15 cellular contexts compared by ENCODE assay signal in genomic region chr16:49811630-49812334, GRCh38. TPM values are rescaled to one million over a fixed set of nuclear protein-coding genes. Genes with fewer than 3 reads are reported as not detected.
DNase-seq lines count a peak whose midpoint lies in the region; ATAC-seq lines count a peak whose summit lies in the region.
"Had no signal": no experiment of that assay in that cellular context is flagged by ENCODE, and none has a peak within 500 bp of the region (broad histone marks: within the 10 kb centered on the region; RNA-seq: fewer than 3 reads in every experiment).

No MANE protein-coding gene starts in this region.

- DNase-seq in NCI-H446 treated with DMSO at 0.1 percent for 48 hours (lab: John Stamatoyannopoulos, UW) (peak; percentile 66), caudate nucleus (lab: John Stamatoyannopoulos, UW) (peak in 47 of 61 donors; percentile 10 to 79 (median 48)), iPS-NIHi7 (ENCODE audit: extremely low spot score) (peak; percentile 64), skeletal muscle cell (ENCODE audit: low read depth) (peak; percentile 11), DMS79 treated with DMSO at 0.1 percent for 48 hours (lab: John Stamatoyannopoulos, UW) (no peak), KBM-7 (no peak)
- DNase-seq in naive thymus-derived CD4-positive, alpha-beta T cell = no peak
- DNase-seq: activated CD4-positive, alpha-beta T cell treated with anti-CD3 and anti-CD28 coated beads for 4 hours; activated T-cell treated with anti-CD3 and anti-CD28 coated beads, Interleukin-2, amount 50 U/mL, for 4 hours; CD8-positive, alpha-beta T cell had no signal

- no peaks in the 10 kb centered on the region for H3K36me3 Mint-ChIP-seq in naive thymus-derived CD4-positive, alpha-beta T cell
- H3K36me3 Mint-ChIP-seq: CD8-positive, alpha-beta T cell had no signal

- H3K27me3 ChIP-seq in naive thymus-derived CD4-positive, alpha-beta T cell (ENCODE audit: control insufficient read depth in 2 of 2, insufficient read depth in 2 of 2, low read length in 2 of 2) = no peaks in the 10 kb centered on the region
- H3K27me3 ChIP-seq: tibial nerve had no signal

- H3K4me1 ChIP-seq in naive thymus-derived CD4-positive, alpha-beta T cell (ENCODE audit: control insufficient read depth in 2 of 2, insufficient read depth in 2 of 2, low read length in 2 of 2) = no peaks in the 10 kb centered on the region

- no peak overlapping the region for H3K4me3 ChIP-seq in skeletal muscle cell (ENCODE audit: low read depth, low read length)
- H3K4me3 ChIP-seq in naive thymus-derived CD4-positive, alpha-beta T cell (ENCODE audit: low read length) = no peak overlapping the region
- H3K4me3 ChIP-seq: tibial nerve had no signal

- intact Hi-C loops in naive thymus-derived CD4-positive, alpha-beta T cell (cut with micrococcal nuclease) = no loop called here

- peaks cover 0 to 2% (median 0%) of the 10 kb centered on the region in 7 donors for H3K4me1 Mint-ChIP-seq in naive thymus-derived CD4-positive, alpha-beta T cell

- no peaks in the 10 kb centered on the region for H3K36me3 ChIP-seq in naive thymus-derived CD4-positive, alpha-beta T cell (ENCODE audit: control insufficient read depth in 2 of 3, insufficient read depth in 3 of 3, low read length in 3 of 3)
- H3K36me3 ChIP-seq: tibial nerve had no signal

- peak overlapping the region; percentile 37 for H3K27ac ChIP-seq in caudate nucleus (ENCODE audit: low read depth, low read length)
- no peak overlapping the region for H3K27ac ChIP-seq in naive thymus-derived CD4-positive, alpha-beta T cell (ENCODE audit: low read depth, low read length)
- H3K27ac ChIP-seq: HL-60, tibial nerve had no signal

- H3K9me3 ChIP-seq in naive thymus-derived CD4-positive, alpha-beta T cell (ENCODE audit: control insufficient read depth in 2 of 3, low read length in 3 of 3) = no peaks in the 10 kb centered on the region
- H3K9me3 ChIP-seq: tibial nerve had no signal

- no peaks in the 10 kb centered on the region for H3K9me3 Mint-ChIP-seq in naive thymus-derived CD4-positive, alpha-beta T cell
- H3K9me3 Mint-ChIP-seq: activated T-cell treated with anti-CD3 and anti-CD28 coated beads, Interleukin-2, amount 50 U/mL, for 4 hours; CD8-positive, alpha-beta T cell; T-helper 1 cell treated with Interleukin-12 subunit alpha and Interleukin-12 subunit beta and Interleukin-4 antibody, amounts not matched to agents 30 μg/mL and 1 μg/mL, for 36 hours had no signal

- H3K4me3 Mint-ChIP-seq in naive thymus-derived CD4-positive, alpha-beta T cell = no peak overlapping the region
- H3K4me3 Mint-ChIP-seq: activated T-cell treated with anti-CD3 and anti-CD28 coated beads, Interleukin-2, amount 50 U/mL, for 4 hours; CD8-positive, alpha-beta T cell; T-helper 1 cell treated with Interleukin-12 subunit alpha and Interleukin-12 subunit beta and Interleukin-4 antibody, amounts not matched to agents 30 μg/mL and 1 μg/mL, for 36 hours had no signal

- CTCF ChIA-PET in naive thymus-derived CD4-positive, alpha-beta T cell (lab: Charles Lee) = no interaction called here

- no peaks in the 10 kb centered on the region for H3K27me3 Mint-ChIP-seq in naive thymus-derived CD4-positive, alpha-beta T cell

- no peak for ATAC-seq in naive thymus-derived CD4-positive, alpha-beta T cell
- ATAC-seq in HG02885 (IDR thresholded peaks at IDR 0.05; ENCODE audit: poor library complexity, unreplicated experiment) = no peak
- ATAC-seq: activated T-cell treated with anti-CD3 and anti-CD28 coated beads, Interleukin-2, amount 50 U/mL, for 4 hours; CD8-positive, alpha-beta T cell had no signal

- in situ Hi-C loops in KBM-7 (cut with MboI; ENCODE audit: low pct_unique_long_range_greater_than_20kb, low sequenced_read_pairs) = no loop called here

- no peak overlapping the region for H3K27ac Mint-ChIP-seq in naive thymus-derived CD4-positive, alpha-beta T cell
- H3K27ac Mint-ChIP-seq: CD8-positive, alpha-beta T cell; T-helper 1 cell treated with Interleukin-12 subunit alpha and Interleukin-12 subunit beta and Interleukin-4 antibody, amounts not matched to agents 30 μg/mL and 1 μg/mL, for 36 hours had no signal

- POLR2A ChIA-PET in naive thymus-derived CD4-positive, alpha-beta T cell (lab: Charles Lee) = no interaction called here

RNA-seq across cellular contexts. Expression of gene ZNF423, which starts 44.1 kb away (rescaled TPM):
- total RNA-seq in naive thymus-derived CD4-positive, alpha-beta T cell = not detected
- polyA plus RNA-seq in naive thymus-derived CD4-positive, alpha-beta T cell = not detected
- total RNA-seq: CD8-positive, alpha-beta T cell; MCF 10A had no signal

Comparison
In these comparisons a context has a peak if more than half of its experiments do, and no peak if none do; other contexts are left out.
1. DNase-seq: peak in NCI-H446 treated with DMSO at 0.1 percent for 48 hours (single experiment), caudate nucleus (47 of 61), iPS-NIHi7 (single experiment) and skeletal muscle cell (single experiment); none in naive thymus-derived CD4-positive, alpha-beta T cell (0 of 9), DMS79 treated with DMSO at 0.1 percent for 48 hours (single experiment) and KBM-7 (single experiment).